In genomic region chr11:86070435-86071056, GRCh38 we compare ENCODE assay signal across 9 cellular contexts. TPM values are rescaled to one million over a fixed set of nuclear protein-coding genes. Genes with fewer than 3 reads are reported as not detected.
DNase-seq lines count a peak whose midpoint lies in the region; ATAC-seq and TF ChIP-seq lines count a peak whose summit lies in the region.
"Had no signal": no experiment of that assay in that cellular context is flagged by ENCODE, and none has a peak within 500 bp of the region (broad histone marks: within the 10 kb centered on the region; RNA-seq: fewer than 3 reads in every experiment).

No MANE protein-coding gene starts in this region.

- H3K9me3 ChIP-seq in colonic mucosa = no peaks in the 10 kb centered on the region

- no peaks in the 10 kb centered on the region for H3K27me3 Mint-ChIP-seq in stimulated activated naive CD8-positive, alpha-beta T cell treated with anti-CD3 and anti-CD28 coated beads, Interleukin-15, Interleukin-2, amounts not matched to agents 100 ng/mL and 50 ng/mL, for 24 hours
- H3K27me3 Mint-ChIP-seq in stimulated activated naive CD8-positive, alpha-beta T cell treated with anti-CD3 and anti-CD28 coated beads, Interleukin-15, amount 100 ng/mL, for 72 hours = no peaks in the 10 kb centered on the region
- H3K27me3 Mint-ChIP-seq in natural killer cell (ENCODE audit: low read depth in 2 of 2) = no peaks in the 10 kb centered on the region

- peaks cover 22% of the 10 kb centered on the region for H3K4me1 Mint-ChIP-seq in stimulated activated naive CD8-positive, alpha-beta T cell treated with anti-CD3 and anti-CD28 coated beads, Interleukin-15, Interleukin-2, amounts not matched to agents 100 ng/mL and 50 ng/mL, for 24 hours (ENCODE audit: low read depth)
- H3K4me1 Mint-ChIP-seq in stimulated activated naive CD8-positive, alpha-beta T cell treated with anti-CD3 and anti-CD28 coated beads, Interleukin-15, amount 100 ng/mL, for 72 hours = peaks cover 14% of the 10 kb centered on the region
- peaks cover 36 to 39% of the 10 kb centered on the region in 2 donors for H3K4me1 Mint-ChIP-seq in natural killer cell

- H3K27ac Mint-ChIP-seq in stimulated activated naive CD8-positive, alpha-beta T cell treated with anti-CD3 and anti-CD28 coated beads, Interleukin-15, Interleukin-2, amounts not matched to agents 100 ng/mL and 50 ng/mL, for 24 hours = peak overlapping the region; percentile 89
- H3K27ac Mint-ChIP-seq in stimulated activated naive CD8-positive, alpha-beta T cell treated with anti-CD3 and anti-CD28 coated beads, Interleukin-15, amount 100 ng/mL, for 72 hours = no peak overlapping the region
- peak overlapping the region; percentile 97 to 100 for H3K27ac Mint-ChIP-seq in natural killer cell

- intact Hi-C loops in colonic mucosa (cut with DNase I) (no loop called here), natural killer cell (cut with micrococcal nuclease) (no loop called here)

- no peak for ATAC-seq in stimulated activated naive CD8-positive, alpha-beta T cell treated with anti-CD3 and anti-CD28 coated beads, Interleukin-15, amount 100 ng/mL, for 72 hours
- ATAC-seq in natural killer cell (no peak), GM18517 (IDR thresholded peaks at IDR 0.05; ENCODE audit: unreplicated experiment) (no peak), HG03342 (IDR thresholded peaks at IDR 0.05; ENCODE audit: unreplicated experiment) (no peak), GM21717 (IDR thresholded peaks at IDR 0.05; ENCODE audit: unreplicated experiment) (no peak)

- H3K27ac ChIP-seq in colonic mucosa = peak overlapping the region; percentile 95

- DNase-seq in stimulated activated naive CD8-positive, alpha-beta T cell treated with anti-CD3 and anti-CD28 coated beads, Interleukin-15, amount 100 ng/mL, for 72 hours = no peak
- DNase-seq in colonic mucosa = no peak
- no peak for DNase-seq in natural killer cell
- DNase-seq in AG08395 (ENCODE audit: low spot score) = no peak
- DNase-seq: posterior cingulate gyrus had no signal

- H3K9ac ChIP-seq in colonic mucosa (ENCODE audit: low read depth in 2 of 2, low read length in 2 of 2) = no peak overlapping the region

- H3K4me1 ChIP-seq in colonic mucosa = no peaks in the 10 kb centered on the region

- no peaks in the 10 kb centered on the region for H3K36me3 ChIP-seq in colonic mucosa

- H3K4me3 Mint-ChIP-seq in stimulated activated naive CD8-positive, alpha-beta T cell treated with anti-CD3 and anti-CD28 coated beads, Interleukin-15, Interleukin-2, amounts not matched to agents 100 ng/mL and 50 ng/mL, for 24 hours = peak overlapping the region; percentile 96
- H3K4me3 Mint-ChIP-seq in stimulated activated naive CD8-positive, alpha-beta T cell treated with anti-CD3 and anti-CD28 coated beads, Interleukin-15, amount 100 ng/mL, for 72 hours = no peak overlapping the region
- H3K4me3 Mint-ChIP-seq in natural killer cell = peak overlapping the region; percentile 49

- H3K9me3 Mint-ChIP-seq in stimulated activated naive CD8-positive, alpha-beta T cell treated with anti-CD3 and anti-CD28 coated beads, Interleukin-15, Interleukin-2, amounts not matched to agents 100 ng/mL and 50 ng/mL, for 24 hours = no peaks in the 10 kb centered on the region
- H3K9me3 Mint-ChIP-seq in stimulated activated naive CD8-positive, alpha-beta T cell treated with anti-CD3 and anti-CD28 coated beads, Interleukin-15, amount 100 ng/mL, for 72 hours = peaks cover 0 to 3% of the 10 kb centered on the region in 2 donors
- H3K9me3 Mint-ChIP-seq in natural killer cell = no peaks in the 10 kb centered on the region

- no peak overlapping the region for H3K4me3 ChIP-seq in colonic mucosa

- H3K27me3 ChIP-seq in colonic mucosa = no peaks in the 10 kb centered on the region

- TF ChIP-seq CTCF in colonic mucosa (IDR thresholded peaks at IDR 0.05) = no peak
- TF ChIP-seq CTCF in natural killer cell (IDR thresholded peaks at IDR 0.05) = no peak

- peaks cover 27% of the 10 kb centered on the region for H3K36me3 Mint-ChIP-seq in stimulated activated naive CD8-positive, alpha-beta T cell treated with anti-CD3 and anti-CD28 coated beads, Interleukin-15, Interleukin-2, amounts not matched to agents 100 ng/mL and 50 ng/mL, for 24 hours (ENCODE audit: low read depth)
- peaks cover 9% of the 10 kb centered on the region for H3K36me3 Mint-ChIP-seq in natural killer cell

RNA-seq across cellular contexts. Expression of gene PICALM, which starts 1.7 kb away (rescaled TPM):
- total RNA-seq in colonic mucosa (100 to 1,000 TPM; 116 to 162 TPM), natural killer cell (100 to 1,000 TPM; 262 to 291 (median 285) TPM)

Comparison
In these comparisons a context has a peak if more than half of its experiments do, and no peak if none do; other contexts are left out.
1. H3K27ac Mint-ChIP-seq: peak in stimulated activated naive CD8-positive, alpha-beta T cell treated with anti-CD3 and anti-CD28 coated beads, Interleukin-15, Interleukin-2, amounts not matched to agents 100 ng/mL and 50 ng/mL, for 24 hours (single experiment) and natural killer cell (2 of 2); none in stimulated activated naive CD8-positive, alpha-beta T cell treated with anti-CD3 and anti-CD28 coated beads, Interleukin-15, amount 100 ng/mL, for 72 hours (0 of 2).
2. H3K4me3 Mint-ChIP-seq: peak in stimulated activated naive CD8-positive, alpha-beta T cell treated with anti-CD3 and anti-CD28 coated beads, Interleukin-15, Interleukin-2, amounts not matched to agents 100 ng/mL and 50 ng/mL, for 24 hours (single experiment) and natural killer cell (single experiment); none in stimulated activated naive CD8-positive, alpha-beta T cell treated with anti-CD3 and anti-CD28 coated beads, Interleukin-15, amount 100 ng/mL, for 72 hours (0 of 2).